Comparison of ENCODE assay signal across 10 cellular contexts in genomic region chr2:45992021-45992745, GRCh38.
DNase-seq lines count a peak whose midpoint lies in the region; ATAC-seq and TF ChIP-seq lines count a peak whose summit lies in the region.
"Had no signal": no experiment of that assay in that cellular context is flagged by ENCODE, and none has a peak within 500 bp of the region (broad histone marks: within the 10 kb centered on the region; RNA-seq: fewer than 3 reads in every experiment).

No MANE protein-coding gene starts in this region.

- H3K27me3 ChIP-seq in right atrium auricular region (no peaks in the 10 kb centered on the region), subcutaneous abdominal adipose tissue (ENCODE audit: control insufficient read depth in 5 of 5, insufficient read depth in 4 of 5, low read length in 5 of 5) (no peaks in the 10 kb centered on the region)
- H3K27me3 ChIP-seq: gastrocnemius medialis had no signal

- DNase-seq in HPDE6-E6E7 (ENCODE audit: extremely low spot score), result peak; percentile 31
- DNase-seq in T1000 (lab: John Stamatoyannopoulos, UW), result peak; percentile 74
- DNase-seq in right atrium auricular region (ENCODE audit: low spot score), result peak; percentile 84
- no peak for DNase-seq in iPS-NIHi11 (ENCODE audit: low spot score)
- no peak for DNase-seq in stimulated activated CD4-positive, alpha-beta T cell treated with anti-CD3 and anti-CD28 coated beads, Interleukin-2, amount 100 ng/mL, for 24 hours
- DNase-seq: activated CD4-positive, alpha-beta T cell treated with anti-CD3 and anti-CD28 coated beads, Interleukin-2, amount 10 ng/mL, durations not matched to agents 7 days and 5 days; stimulated activated CD4-positive, alpha-beta T cell treated with anti-CD3 and anti-CD28 coated beads, Interleukin-4, amount 100 ng/mL, for 4 hours had no signal

- H3K27ac ChIP-seq in right atrium auricular region (peak overlapping the region in 1 of 2 donors; percentile 8), subcutaneous abdominal adipose tissue (ENCODE audit: low read depth, low read length) (peak overlapping the region; percentile 89)
- H3K27ac ChIP-seq: gastrocnemius medialis had no signal

- H3K9ac ChIP-seq in subcutaneous abdominal adipose tissue (ENCODE audit: low read length in 5 of 5), result peak overlapping the region in 3 of 5 donors; percentile 42 to 80 (median 47)

- no peak for TF ChIP-seq CTCF in right atrium auricular region (IDR thresholded peaks at IDR 0.05)

- no peak for ATAC-seq in GM21447 (IDR thresholded peaks at IDR 0.05; ENCODE audit: unreplicated experiment)

- H3K9me3 ChIP-seq in right atrium auricular region (no peaks in the 10 kb centered on the region), subcutaneous abdominal adipose tissue (ENCODE audit: control insufficient read depth in 5 of 5, low read length in 5 of 5) (no peaks in the 10 kb centered on the region)
- H3K9me3 ChIP-seq: gastrocnemius medialis had no signal

- H3K36me3 ChIP-seq in right atrium auricular region (no peaks in the 10 kb centered on the region), subcutaneous abdominal adipose tissue (ENCODE audit: control insufficient read depth in 5 of 5, insufficient read depth in 5 of 5, low read length in 5 of 5) (peaks cover 0 to 8% (median 0%) of the 10 kb centered on the region in 5 donors)
- H3K36me3 ChIP-seq: gastrocnemius medialis had no signal

- H3K4me1 ChIP-seq in right atrium auricular region (peaks cover 0 to 27% of the 10 kb centered on the region in 2 donors), subcutaneous abdominal adipose tissue (ENCODE audit: control insufficient read depth in 5 of 5, insufficient read depth in 5 of 5, low read length in 5 of 5) (peaks cover 5 to 39% (median 23%) of the 10 kb centered on the region in 5 donors)

- H3K4me3 ChIP-seq in right atrium auricular region, result no peak overlapping the region
- H3K4me3 ChIP-seq in subcutaneous abdominal adipose tissue (ENCODE audit: low read depth in 1 of 5, low read length in 5 of 5), result no peak overlapping the region
- H3K4me3 ChIP-seq: gastrocnemius medialis had no signal

Comparison
In these comparisons a context has a peak if more than half of its experiments do, and no peak if none do; other contexts are left out.
1. DNase-seq: peak in HPDE6-E6E7 (single experiment), T1000 (single experiment) and right atrium auricular region (single experiment); none in iPS-NIHi11 (single experiment) and stimulated activated CD4-positive, alpha-beta T cell treated with anti-CD3 and anti-CD28 coated beads, Interleukin-2, amount 100 ng/mL, for 24 hours (0 of 2).